ENCODE assay signal across 9 cellular contexts in the genomic region with DNA sequence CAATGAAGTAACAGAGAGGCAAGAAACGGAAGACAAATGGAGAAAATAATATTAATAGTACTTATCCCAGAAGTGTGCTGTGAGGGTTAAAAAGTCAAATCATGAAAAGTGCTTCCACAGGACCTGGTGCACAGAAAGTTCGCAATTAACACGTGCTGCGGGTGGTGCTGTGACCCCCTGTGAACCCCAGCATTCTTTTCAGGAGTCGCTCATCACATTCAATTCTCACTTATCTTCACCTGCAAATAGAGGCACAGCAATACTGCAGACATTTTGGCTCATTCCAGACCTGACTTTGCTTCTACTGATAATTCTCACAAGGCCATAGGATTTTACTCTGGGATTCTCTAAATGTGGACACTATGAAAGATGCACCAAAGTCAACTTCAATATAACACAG.
"Had no signal": no experiment of that assay in that cellular context is flagged by ENCODE, and none has a peak within 500 bp of the region (broad histone marks: within the 10 kb centered on the region; RNA-seq: fewer than 3 reads in every experiment).

No MANE protein-coding gene starts in this region.

- H3K27ac ChIP-seq: GM23248, HL-60 had no signal

- DNase-seq: GM23248, GOT3, H7, HFFc6 had no signal

- H3K36me3 ChIP-seq: HAP-1 had no signal

- H3K9ac ChIP-seq: GM23248 had no signal

- H3K4me3 ChIP-seq: GM23248, HAP-1 had no signal

- ATAC-seq: HCT116, HepG2 had no signal

- H3K27ac Mint-ChIP-seq: HFFc6, IgD-negative memory B cell had no signal

- H2AFZ ChIP-seq: GM23248 had no signal

- H3K4me3 Mint-ChIP-seq: HFFc6, IgD-negative memory B cell had no signal

- FAIRE-seq: HepG2 had no signal

- H3K4me1 ChIP-seq: HAP-1 had no signal

- H3K27me3 Mint-ChIP-seq: IgD-negative memory B cell had no signal

- H3K36me3 Mint-ChIP-seq: IgD-negative memory B cell had no signal

- H3K9me3 ChIP-seq: HAP-1 had no signal
